ENCODE assay signal across 21 cellular contexts in genomic region chr10:119219747-119220320, GRCh38. TPM values are rescaled to one million over a fixed set of nuclear protein-coding genes. Genes with fewer than 3 reads are reported as not detected.
DNase-seq lines count a peak whose midpoint lies in the region; ATAC-seq and TF ChIP-seq lines count a peak whose summit lies in the region.
"Had no signal": no experiment of that assay in that cellular context is flagged by ENCODE, and none has a peak within 500 bp of the region (broad histone marks: within the 10 kb centered on the region; RNA-seq: fewer than 3 reads in every experiment).

No MANE protein-coding gene starts in this region.

- no peak overlapping the region for H3K27ac ChIP-seq in Panc1 (ENCODE audit: low read length)
- peak overlapping the region in 4 of 5 donors; percentile 73 to 91 (median 84) for H3K27ac ChIP-seq in stomach
- H3K27ac ChIP-seq: foreskin keratinocyte had no signal

- H3K27ac Mint-ChIP-seq in type B pancreatic cell = no peak overlapping the region
- H3K27ac Mint-ChIP-seq: CD8-positive, alpha-beta T cell; dendritic cell treated with granulocyte-macrophage colony-stimulating factor and Interleukin-4, amounts not matched to agents 40 ng/mL and 50 ng/mL, for 4 days; naive thymus-derived CD8-positive, alpha-beta T cell had no signal

- intact Hi-C loops in Panc1 (cut with micrococcal nuclease; ENCODE audit: unreplicated experiment) (no loop called here), stomach (cut with DNase I; ENCODE audit: low total_unique reads) (no loop called here)

- WGBS in stomach, 5 donors = 72 to 79% (median 75%) methylated on average over 6 of the region's 6 CpGs

- in situ Hi-C loops in Panc1 (cut with HindIII; ENCODE audit: low pct_unique_long_range_greater_than_20kb, low sequenced_read_pairs) = no loop called here

- no peak for TF ChIP-seq CTCF in Panc1 (IDR thresholded peaks at IDR 0.05)
- no peak for TF ChIP-seq CTCF in fibroblast of the aortic adventitia (IDR thresholded peaks at IDR 0.05; ENCODE audit: insufficient read depth, low read length)
- no peak for TF ChIP-seq CTCF in stomach (IDR thresholded peaks at IDR 0.05)
- TF ChIP-seq CTCF in type B pancreatic cell (conservative IDR thresholded peaks at IDR 0.05) = no peak

- ATAC-seq in Panc1 = no peak
- no peak for ATAC-seq in GM19452 (IDR thresholded peaks at IDR 0.05; ENCODE audit: unreplicated experiment)
- ATAC-seq: CD8-positive, alpha-beta T cell; foreskin keratinocyte; naive thymus-derived CD8-positive, alpha-beta T cell; Right ventricle myocardium inferior had no signal

- DNase-seq in EH (ENCODE audit: low read depth) = peak; percentile 61
- DNase-seq in Panc1 (ENCODE audit: low read depth, low spot score) = no peak
- peak; percentile 46 for DNase-seq in fibroblast of the aortic adventitia (ENCODE audit: low read depth)
- DNase-seq in stomach = no peak
- DNase-seq in type B pancreatic cell (ENCODE audit: extremely low spot score, unreplicated experiment) = no peak
- no peak for DNase-seq in NCI-H1105 treated with DMSO at 0.1 percent for 48 hours (lab: John Stamatoyannopoulos, UW)
- DNase-seq: activated CD4-positive, CD25-positive, alpha-beta regulatory T cell treated with anti-CD3 and anti-CD28 coated beads, Interleukin-2, amount 50 U/mL, for 72 hours; activated T-cell treated with anti-CD3 and anti-CD28 coated beads, Interleukin-2, amount 50 U/mL, for 1 hour; amygdala; CD8-positive, alpha-beta T cell; foreskin keratinocyte; GDM1; KG1; kidney; naive thymus-derived CD8-positive, alpha-beta T cell; NCI-H146; NCI-H2171; NCI-H526 treated with DMSO at 0.1 percent for 48 hours had no signal

- H3K4me1 ChIP-seq in Panc1 (ENCODE audit: control insufficient read depth, insufficient read depth, low read length) (peaks cover 46% of the 10 kb centered on the region), stomach (peaks cover 55 to 86% (median 66%) of the 10 kb centered on the region in 4 donors)
- H3K4me1 ChIP-seq: foreskin keratinocyte had no signal

- H3K36me3 Mint-ChIP-seq in type B pancreatic cell = peaks cover 3% of the 10 kb centered on the region
- H3K36me3 Mint-ChIP-seq: CD8-positive, alpha-beta T cell; naive thymus-derived CD8-positive, alpha-beta T cell had no signal

- peaks cover 51% of the 10 kb centered on the region for H3K4me1 Mint-ChIP-seq in type B pancreatic cell (ENCODE audit: unreplicated experiment)

- H3K9me3 ChIP-seq in Panc1 (ENCODE audit: control insufficient read depth, insufficient read depth, low read depth, low read length) = no peaks in the 10 kb centered on the region
- no peaks in the 10 kb centered on the region for H3K9me3 ChIP-seq in stomach

- POLR2A ChIA-PET in Panc1 (lab: Charles Lee) = interaction anchor here (0.7 kb wide), 1 partner anchor 13 kb away, joined by 3 read pairs; no protein-coding TSS in a partner anchor

- H3K27me3 ChIP-seq in Panc1 (ENCODE audit: control insufficient read depth, insufficient read depth, low read length) (no peaks in the 10 kb centered on the region), stomach (no peaks in the 10 kb centered on the region)
- H3K27me3 ChIP-seq: foreskin keratinocyte had no signal

- no peak for TF ChIP-seq EP300 in stomach (IDR thresholded peaks at IDR 0.05)

- H3K4me3 Mint-ChIP-seq in type B pancreatic cell = no peak overlapping the region
- H3K4me3 Mint-ChIP-seq: CD8-positive, alpha-beta T cell; dendritic cell treated with granulocyte-macrophage colony-stimulating factor and Interleukin-4, amounts not matched to agents 40 ng/mL and 50 ng/mL, for 4 days; naive thymus-derived CD8-positive, alpha-beta T cell had no signal

- CTCF ChIA-PET in Panc1 (lab: Charles Lee) = no interaction called here

- no peaks in the 10 kb centered on the region for H3K9me3 Mint-ChIP-seq in type B pancreatic cell
- H3K9me3 Mint-ChIP-seq: CD8-positive, alpha-beta T cell; dendritic cell treated with granulocyte-macrophage colony-stimulating factor and Interleukin-4, amounts not matched to agents 40 ng/mL and 50 ng/mL, for 4 days; naive thymus-derived CD8-positive, alpha-beta T cell had no signal

- TF ChIP-seq POLR2A in stomach (IDR thresholded peaks at IDR 0.05) = no peak

- no peaks in the 10 kb centered on the region for H3K27me3 Mint-ChIP-seq in type B pancreatic cell

- H3K36me3 ChIP-seq in Panc1 (ENCODE audit: control insufficient read depth, insufficient read depth, low read length) (no peaks in the 10 kb centered on the region), stomach (no peaks in the 10 kb centered on the region)

- H3K4me3 ChIP-seq in Panc1 (ENCODE audit: low read depth in 2 of 2, low read length in 2 of 2) = no peak overlapping the region
- no peak overlapping the region for H3K4me3 ChIP-seq in fibroblast of the aortic adventitia (ENCODE audit: low read depth, low read length)
- H3K4me3 ChIP-seq in stomach = no peak overlapping the region

- TSS peak; percentile 22 for BruUV-seq in Panc1 (replicated peaks; lab: Mats Ljungman, UMichigan)

RNA-seq across cellular contexts. Expression of gene GRK5, which starts 12.5 kb away (rescaled TPM):
- total RNA-seq in Panc1 (2021; ENCODE audit: unreplicated experiment) = 29.0 TPM
- 23.6 TPM for polyA plus RNA-seq in Panc1 (2012; ENCODE audit: insufficient read length)
- total RNA-seq in fibroblast of the aortic adventitia (ENCODE audit: low replicate concordance) = 7.0 and 20.5 TPM in 2 replicates
- 10 to 100 TPM; 18.1 to 56.2 (median 31.9) TPM for total RNA-seq in stomach
- polyA plus RNA-seq in stomach = 10 to 100 TPM; 10.9 to 95.9 (median 61.0) TPM
- total RNA-seq in type B pancreatic cell (ENCODE audit: low replicate concordance) = 10.8 and 24.8 TPM in 2 replicates

RNA-seq across cellular contexts. Expression of gene PRDX3, which starts 41.2 kb away (rescaled TPM):
- total RNA-seq in Panc1 (2021; ENCODE audit: unreplicated experiment) = 235 TPM
- polyA plus RNA-seq in Panc1 (2012; ENCODE audit: insufficient read length) = 145 TPM
- 67.0 and 189 TPM in 2 replicates for total RNA-seq in fibroblast of the aortic adventitia (ENCODE audit: low replicate concordance)
- 100 to 1,000 TPM in 2 of 5 donors, 10 to 100 TPM in 3; 11.9 to 163 (median 91.7) TPM for total RNA-seq in stomach
- 100 to 1,000 TPM in 2 of 3 donors, 10 to 100 TPM in 1; 88.9 to 146 (median 144) TPM for polyA plus RNA-seq in stomach
- 95.0 and 126 TPM in 2 replicates for total RNA-seq in type B pancreatic cell (ENCODE audit: low replicate concordance)

RNA-seq across cellular contexts. Expression of gene SFXN4, which starts 54.3 kb away (rescaled TPM):
- total RNA-seq in Panc1 (2021; ENCODE audit: unreplicated experiment) (67.0 TPM), fibroblast of the aortic adventitia (ENCODE audit: low replicate concordance) (4.7 and 25.6 TPM in 2 replicates), stomach (10 to 100 TPM in 4 of 5 donors, 1 to 10 TPM in 1; 2.7 to 72.7 (median 15.8) TPM), type B pancreatic cell (ENCODE audit: low replicate concordance) (26.8 and 40.8 TPM in 2 replicates)
- polyA plus RNA-seq in Panc1 (2012; ENCODE audit: insufficient read length) = 56.5 TPM
- 10 to 100 TPM; 32.4 to 50.6 (median 36.8) TPM for polyA plus RNA-seq in stomach

Comparison
In these comparisons a context has a peak if more than half of its experiments do, and no peak if none do; other contexts are left out.
1. DNase-seq: peak in EH (single experiment) and fibroblast of the aortic adventitia (single experiment); none in Panc1 (single experiment), stomach (single experiment), type B pancreatic cell (single experiment) and NCI-H1105 treated with DMSO at 0.1 percent for 48 hours (single experiment).